10 cellular contexts compared by ENCODE assay signal in genomic region chr1:112509660-112510178, GRCh38. TPM values are rescaled to one million over a fixed set of nuclear protein-coding genes. Genes with fewer than 3 reads are reported as not detected.
A peak's percentile ranks its signal among the peaks of the same experiment; 100 is the strongest.
DNase-seq lines count a peak whose midpoint lies in the region; ATAC-seq and TF ChIP-seq lines count a peak whose summit lies in the region.
"Had no signal": no experiment of that assay in that cellular context is flagged by ENCODE, and none has a peak within 500 bp of the region (broad histone marks: within the 10 kb centered on the region; RNA-seq: fewer than 3 reads in every experiment).

No MANE protein-coding gene starts in this region.

- peaks cover 3% of the 10 kb centered on the region for H3K9me3 ChIP-seq in trophoblast cell (ENCODE audit: insufficient read depth, low read depth, low read length)

- H3K4ac ChIP-seq in trophoblast cell (ENCODE audit: low read depth, low read length) = no peak overlapping the region

- H3K36me3 Mint-ChIP-seq in activated CD4-positive, alpha-beta memory T cell treated with anti-CD3 and anti-CD28 coated beads, Interleukin-2, amount 10 ng/mL, durations not matched to agents 7 days and 5 days (ENCODE audit: low read depth) = no peaks in the 10 kb centered on the region
- no peaks in the 10 kb centered on the region for H3K36me3 Mint-ChIP-seq in glutamatergic neuron (ENCODE audit: unreplicated experiment)

- H4K12ac ChIP-seq in trophoblast cell (ENCODE audit: low read depth, low read length) = no peak overlapping the region

- H3K79me2 ChIP-seq in trophoblast cell (ENCODE audit: control insufficient read depth, insufficient read depth, low read length, poor library complexity) = no peaks in the 10 kb centered on the region

- H4K91ac ChIP-seq in trophoblast cell (ENCODE audit: low read depth, low read length) = no peak overlapping the region

- in situ Hi-C loops in brain microvascular endothelial cell (cut with HindIII; ENCODE audit: low pct_ligation_motif_present, low sequenced_read_pairs) = no loop called here

- H3K27me3 ChIP-seq in trophoblast cell (ENCODE audit: insufficient read depth, low read length) = peaks cover 40% of the 10 kb centered on the region
- H3K27me3 ChIP-seq in brain microvascular endothelial cell (replicated peaks) = no peaks in the 10 kb centered on the region

- no peak overlapping the region for H3K9ac ChIP-seq in trophoblast cell (ENCODE audit: low read length)

- H2AK5ac ChIP-seq in trophoblast cell (ENCODE audit: low read length) = no peak overlapping the region

- no peak overlapping the region for H2AFZ ChIP-seq in trophoblast cell (ENCODE audit: insufficient read depth, low read length, poor library complexity)

- TF ChIP-seq CTCF in GM20000 (IDR thresholded peaks at IDR 0.05; ENCODE audit: extremely low read depth, missing control alignments) (no peak), glutamatergic neuron (IDR thresholded peaks at IDR 0.05; ENCODE audit: partially characterized antibody, unreplicated experiment) (no peak), brain microvascular endothelial cell (IDR thresholded peaks at IDR 0.05; ENCODE audit: low read depth, low read length, missing control alignments) (no peak)

- no peak overlapping the region for H2BK5ac ChIP-seq in trophoblast cell (ENCODE audit: low read depth, low read length, poor library complexity)

- POLR2A ChIA-PET in activated CD4-positive, alpha-beta memory T cell treated with anti-CD3 and anti-CD28 coated beads, Interleukin-2, amount 10 ng/mL, durations not matched to agents 7 days and 5 days (lab: Charles Lee) = interaction anchor here (1.5 kb wide), 1 partner anchor 109 kb away, joined by 5 read pairs; the partner anchor contains the start of gene ST7L

- no peak overlapping the region for H3K27ac Mint-ChIP-seq in activated CD4-positive, alpha-beta memory T cell treated with anti-CD3 and anti-CD28 coated beads, Interleukin-2, amount 10 ng/mL, durations not matched to agents 7 days and 5 days
- H3K27ac Mint-ChIP-seq in glutamatergic neuron (ENCODE audit: unreplicated experiment) = no peak overlapping the region

- H2BK12ac ChIP-seq in trophoblast cell (ENCODE audit: low read length) = no peak overlapping the region

- H3K27ac ChIP-seq in trophoblast cell (ENCODE audit: low read depth, low read length) (no peak overlapping the region), brain microvascular endothelial cell (no peak overlapping the region)

- H2BK120ac ChIP-seq in trophoblast cell (ENCODE audit: insufficient read depth, low read length, poor library complexity) = no peak overlapping the region

- peaks cover 37% of the 10 kb centered on the region for H3K27me3 Mint-ChIP-seq in activated CD4-positive, alpha-beta memory T cell treated with anti-CD3 and anti-CD28 coated beads, Interleukin-2, amount 10 ng/mL, durations not matched to agents 7 days and 5 days
- peaks cover 21% of the 10 kb centered on the region for H3K27me3 Mint-ChIP-seq in glutamatergic neuron (ENCODE audit: unreplicated experiment)

- H3K36me3 ChIP-seq in trophoblast cell (ENCODE audit: control insufficient read depth in 1 of 2, insufficient read depth in 2 of 2, low read length in 2 of 2) = no peaks in the 10 kb centered on the region
- H3K36me3 ChIP-seq in brain microvascular endothelial cell (replicated peaks) = no peaks in the 10 kb centered on the region

- H3K4me3 Mint-ChIP-seq in activated CD4-positive, alpha-beta memory T cell treated with anti-CD3 and anti-CD28 coated beads, Interleukin-2, amount 10 ng/mL, durations not matched to agents 7 days and 5 days = peak overlapping the region; percentile 44
- H3K4me3 Mint-ChIP-seq in glutamatergic neuron (ENCODE audit: unreplicated experiment) = peak overlapping the region; percentile 57

- H3K23ac ChIP-seq in trophoblast cell (ENCODE audit: low read length) = no peak overlapping the region

- H3K9me3 Mint-ChIP-seq in activated CD4-positive, alpha-beta memory T cell treated with anti-CD3 and anti-CD28 coated beads, Interleukin-2, amount 10 ng/mL, durations not matched to agents 7 days and 5 days = no peaks in the 10 kb centered on the region
- H3K9me3 Mint-ChIP-seq in glutamatergic neuron (ENCODE audit: unreplicated experiment) = peaks cover 2% of the 10 kb centered on the region

- CTCF ChIA-PET in activated CD4-positive, alpha-beta memory T cell treated with anti-CD3 and anti-CD28 coated beads, Interleukin-2, amount 10 ng/mL, durations not matched to agents 7 days and 5 days (lab: Charles Lee) = interaction anchor here (1.1 kb wide), 1 partner anchor 44 kb away, joined by 4 read pairs; no protein-coding TSS in a partner anchor

- H3K18ac ChIP-seq in trophoblast cell (ENCODE audit: low read length) = no peak overlapping the region

- H4K8ac ChIP-seq in trophoblast cell (ENCODE audit: low read depth, low read length) = no peak overlapping the region

- no peaks in the 10 kb centered on the region for H3K79me1 ChIP-seq in trophoblast cell (ENCODE audit: low read length)

- no peak overlapping the region for H3K14ac ChIP-seq in trophoblast cell (ENCODE audit: low read length)

- H3K4me3 ChIP-seq in trophoblast cell (ENCODE audit: low read depth, low read length) (no peak overlapping the region), brain microvascular endothelial cell (ENCODE audit: low read depth, low read length) (no peak overlapping the region)

- H3K4me1 Mint-ChIP-seq in activated CD4-positive, alpha-beta memory T cell treated with anti-CD3 and anti-CD28 coated beads, Interleukin-2, amount 10 ng/mL, durations not matched to agents 7 days and 5 days = peaks cover 10% of the 10 kb centered on the region
- peaks cover 2% of the 10 kb centered on the region for H3K4me1 Mint-ChIP-seq in glutamatergic neuron (ENCODE audit: low read depth, unreplicated experiment)

- WGBS in trophoblast cell (ENCODE audit: extremely low coverage, insufficient coverage, insufficient read length) = no CpG with 5 or more reads among the region's 16 CpGs

- DNase-seq in GM20000 (ENCODE audit: low spot score) = peak; percentile 27
- no peak for DNase-seq in activated CD4-positive, alpha-beta memory T cell treated with anti-CD3 and anti-CD28 coated beads, Interleukin-2, amount 10 ng/mL, durations not matched to agents 7 days and 5 days
- no peak for DNase-seq in glutamatergic neuron
- DNase-seq in trophoblast cell = no peak
- no peak for DNase-seq in brain microvascular endothelial cell
- no peak for DNase-seq in NCI-H1436 treated with DMSO at 0.1 percent for 48 hours (lab: John Stamatoyannopoulos, UW)
- DNase-seq: NCI-H1417; stimulated activated naive CD4-positive, alpha-beta T cell treated with Interleukin-2 at 50 U/mL for 16 hours had no signal

- ATAC-seq in HG03432 (IDR thresholded peaks at IDR 0.05; ENCODE audit: unreplicated experiment) = no peak

- peaks cover 3 to 18% of the 10 kb centered on the region in 2 experiments for H3K4me1 ChIP-seq in trophoblast cell (ENCODE audit: control insufficient read depth in 1 of 2, insufficient read depth in 2 of 2, low read length in 2 of 2)

- H3K4me2 ChIP-seq in trophoblast cell (ENCODE audit: low read length) = peak overlapping the region; percentile 65

RNA-seq across cellular contexts. Expression of gene WNT2B, which starts 1.0 kb away (rescaled TPM):
- total RNA-seq in activated CD4-positive, alpha-beta memory T cell treated with anti-CD3 and anti-CD28 coated beads, Interleukin-2, amount 10 ng/mL, durations not matched to agents 7 days and 5 days = under 1 TPM; 0.08 to 0.15 TPM
- 4.0 TPM for total RNA-seq in glutamatergic neuron (ENCODE audit: unreplicated experiment)
- 0.69 and 0.71 TPM in 2 replicates for polyA plus RNA-seq in trophoblast cell (2013)
- total RNA-seq: activated CD8-positive, alpha-beta memory T cell treated with anti-CD3 and anti-CD28 coated beads for 36 hours had no signal
